24 cellular contexts compared by ENCODE assay signal in genomic region chr16:79271583-79271982, GRCh38.
DNase-seq lines count a peak whose midpoint lies in the region; ATAC-seq and TF ChIP-seq lines count a peak whose summit lies in the region.
"Had no signal": no experiment of that assay in that cellular context is flagged by ENCODE, and none has a peak within 500 bp of the region (broad histone marks: within the 10 kb centered on the region; RNA-seq: fewer than 3 reads in every experiment).

No MANE protein-coding gene starts in this region.

- intact Hi-C loops in activated CD4-positive, alpha-beta T cell treated with anti-CD3 and anti-CD28 coated beads for 36 hours (cut with DNase I, micrococcal nuclease) = loop anchor here (5.0 kb wide), 3 partner anchors 264 to 571 kb away; no protein-coding TSS in a partner anchor

- H3K27ac Mint-ChIP-seq in activated CD4-positive, alpha-beta T cell treated with anti-CD3 and anti-CD28 coated beads for 36 hours = peak overlapping the region; percentile 86
- peak overlapping the region; percentile 93 for H3K27ac Mint-ChIP-seq in activated CD4-positive, alpha-beta memory T cell treated with anti-CD3 and anti-CD28 coated beads, Interleukin-2, amount 10 ng/mL, durations not matched to agents 7 days and 5 days
- no peak overlapping the region for H3K27ac Mint-ChIP-seq in chondrocyte (ENCODE audit: unreplicated experiment)

- no peaks in the 10 kb centered on the region for H3K36me3 ChIP-seq in BLaER1 treated with 17β-estradiol and CSF1 and Interleukin-3, amounts not matched to agents 10 nM and 100 nM
- H3K36me3 ChIP-seq in effector memory CD4-positive, alpha-beta T cell (ENCODE audit: control insufficient read depth, insufficient read depth, low read length) = no peaks in the 10 kb centered on the region
- H3K36me3 ChIP-seq: adrenal gland, brain microvascular endothelial cell, heart right ventricle, suprapubic skin had no signal

- peaks cover 70% of the 10 kb centered on the region for H3K4me1 Mint-ChIP-seq in activated CD4-positive, alpha-beta T cell treated with anti-CD3 and anti-CD28 coated beads for 36 hours
- peaks cover 88% of the 10 kb centered on the region for H3K4me1 Mint-ChIP-seq in activated CD4-positive, alpha-beta memory T cell treated with anti-CD3 and anti-CD28 coated beads, Interleukin-2, amount 10 ng/mL, durations not matched to agents 7 days and 5 days
- H3K4me1 Mint-ChIP-seq in chondrocyte (ENCODE audit: low read depth) = no peaks in the 10 kb centered on the region

- no peak for ATAC-seq in activated CD4-positive, alpha-beta T cell treated with anti-CD3 and anti-CD28 coated beads for 36 hours
- no peak for ATAC-seq in GM21717 (IDR thresholded peaks at IDR 0.05; ENCODE audit: unreplicated experiment)
- ATAC-seq: heart right ventricle, psoas muscle had no signal

- POLR2A ChIA-PET in activated CD4-positive, alpha-beta T cell treated with anti-CD3 and anti-CD28 coated beads for 36 hours (lab: Charles Lee) = interaction anchor here (0.6 to 3.7 kb wide), 7 partner anchors 15 to 493 kb away, joined by 3 to 20 read pairs (median 4); no protein-coding TSS in a partner anchor
- POLR2A ChIA-PET in activated CD4-positive, alpha-beta memory T cell treated with anti-CD3 and anti-CD28 coated beads, Interleukin-2, amount 10 ng/mL, durations not matched to agents 7 days and 5 days (lab: Charles Lee) = interaction anchor here (1.2 to 11.7 kb wide), 12 partner anchors 7 to 376 kb away, joined by 3 to 135 read pairs (median 5); partner anchors contain the start of gene MAF

- H3K27me3 ChIP-seq in BLaER1 treated with 17β-estradiol and CSF1 and Interleukin-3, amounts not matched to agents 10 nM and 100 nM = peaks cover 0 to 8% (median 0%) of the 10 kb centered on the region in 11 experiments; a peak in 1 of 22 replicates
- H3K27me3 ChIP-seq in effector memory CD4-positive, alpha-beta T cell (replicated peaks; ENCODE audit: control insufficient read depth, insufficient read depth, low read length, poor library complexity, severe bottlenecking) = no peaks in the 10 kb centered on the region
- H3K27me3 ChIP-seq: adrenal gland, brain microvascular endothelial cell, suprapubic skin had no signal

- no peak overlapping the region for H3K9ac ChIP-seq in BLaER1 treated with 17β-estradiol and CSF1 and Interleukin-3, amounts not matched to agents 10 nM and 100 nM

- no peak for DNase-seq in activated CD4-positive, alpha-beta T cell treated with anti-CD3 and anti-CD28 coated beads for 36 hours
- DNase-seq in activated CD4-positive, alpha-beta T cell treated with anti-CD3 and anti-CD28 coated beads, Interleukin-2, amount 50 U/mL, for 1 hour = no peak
- no peak for DNase-seq in activated CD4-positive, alpha-beta memory T cell treated with anti-CD3 and anti-CD28 coated beads, Interleukin-2, amount 10 ng/mL, durations not matched to agents 7 days and 5 days
- no peak for DNase-seq in effector memory CD4-positive, alpha-beta T cell
- no peak for DNase-seq in activated CD4-positive, CD25-positive, alpha-beta regulatory T cell treated with anti-CD3 and anti-CD28 coated beads, Interleukin-2, amount 50 U/mL, for 72 hours
- DNase-seq in chondrocyte (ENCODE audit: low spot score) = no peak
- DNase-seq: adrenal gland, brain microvascular endothelial cell, Calu3, foreskin fibroblast, HCEC 1CT, heart right ventricle, Karpas-422, left cardiac atrium, NCI-H1694 treated with DMSO at 0.1 percent for 48 hours, NCI-H2171 treated with DMSO at 0.1 percent for 48 hours, NCI-H524 treated with DMSO at 0.1 percent for 48 hours, psoas muscle, SHP77 treated with DMSO at 0.1 percent for 48 hours, SW 1271 had no signal

- CTCF ChIA-PET in activated CD4-positive, alpha-beta T cell treated with anti-CD3 and anti-CD28 coated beads for 36 hours (lab: Charles Lee) = interaction anchor here (1.3 to 2.0 kb wide), 2 partner anchors 12 to 44 kb away, joined by 6 to 7 read pairs; no protein-coding TSS in a partner anchor
- CTCF ChIA-PET in activated CD4-positive, alpha-beta memory T cell treated with anti-CD3 and anti-CD28 coated beads, Interleukin-2, amount 10 ng/mL, durations not matched to agents 7 days and 5 days (lab: Charles Lee) = interaction anchor here (0.6 to 2.6 kb wide), 7 partner anchors 8 to 990 kb away, joined by 3 to 22 read pairs (median 7); no protein-coding TSS in a partner anchor

- 0 out of 22 replicates have a peak, but pooled peaks cover 0 to 5% (median 0%) of the 10 kb centered on the region in 11 experiments for H3K9me3 ChIP-seq in BLaER1 treated with 17β-estradiol and CSF1 and Interleukin-3, amounts not matched to agents 10 nM and 100 nM (replicated peaks in 1 of 11)
- no peaks in the 10 kb centered on the region for H3K9me3 ChIP-seq in effector memory CD4-positive, alpha-beta T cell (ENCODE audit: control insufficient read depth, low read length)
- H3K9me3 ChIP-seq: adrenal gland, heart right ventricle, psoas muscle, suprapubic skin had no signal

- H3K9me3 Mint-ChIP-seq in activated CD4-positive, alpha-beta T cell treated with anti-CD3 and anti-CD28 coated beads for 36 hours (ENCODE audit: low read depth) = no peaks in the 10 kb centered on the region
- peaks cover 2% of the 10 kb centered on the region for H3K9me3 Mint-ChIP-seq in activated CD4-positive, alpha-beta memory T cell treated with anti-CD3 and anti-CD28 coated beads, Interleukin-2, amount 10 ng/mL, durations not matched to agents 7 days and 5 days
- H3K9me3 Mint-ChIP-seq in chondrocyte (ENCODE audit: low read depth) = no peaks in the 10 kb centered on the region

- peak overlapping the region; percentile 63 for H3K4me3 Mint-ChIP-seq in activated CD4-positive, alpha-beta T cell treated with anti-CD3 and anti-CD28 coated beads for 36 hours
- H3K4me3 Mint-ChIP-seq in activated CD4-positive, alpha-beta memory T cell treated with anti-CD3 and anti-CD28 coated beads, Interleukin-2, amount 10 ng/mL, durations not matched to agents 7 days and 5 days = peak overlapping the region; percentile 66
- no peak overlapping the region for H3K4me3 Mint-ChIP-seq in chondrocyte (ENCODE audit: unreplicated experiment)

- peaks cover 15 to 79% (median 27%) of the 10 kb centered on the region in 10 experiments for H3K4me1 ChIP-seq in BLaER1 treated with 17β-estradiol and CSF1 and Interleukin-3, amounts not matched to agents 10 nM and 100 nM
- peaks cover 52% of the 10 kb centered on the region for H3K4me1 ChIP-seq in effector memory CD4-positive, alpha-beta T cell (ENCODE audit: control insufficient read depth, insufficient read depth, low read length, poor library complexity, severe bottlenecking)
- H3K4me1 ChIP-seq: adrenal gland, psoas muscle, suprapubic skin had no signal

- no peak overlapping the region for H3K4me3 ChIP-seq in BLaER1 treated with 17β-estradiol and CSF1 and Interleukin-3, amounts not matched to agents 10 nM and 100 nM
- H3K4me3 ChIP-seq in effector memory CD4-positive, alpha-beta T cell (ENCODE audit: insufficient read depth, low read depth, low read length, poor library complexity, severe bottlenecking) = peak overlapping the region; percentile 30
- H3K4me3 ChIP-seq: adrenal gland, GM12878, heart right ventricle, psoas muscle, suprapubic skin had no signal

- peaks cover 29% of the 10 kb centered on the region for H3K27me3 Mint-ChIP-seq in activated CD4-positive, alpha-beta T cell treated with anti-CD3 and anti-CD28 coated beads for 36 hours
- no peaks in the 10 kb centered on the region for H3K27me3 Mint-ChIP-seq in activated CD4-positive, alpha-beta memory T cell treated with anti-CD3 and anti-CD28 coated beads, Interleukin-2, amount 10 ng/mL, durations not matched to agents 7 days and 5 days
- peaks cover 16% of the 10 kb centered on the region for H3K27me3 Mint-ChIP-seq in chondrocyte (ENCODE audit: low read depth)

- H3K27ac ChIP-seq in BLaER1 treated with 17β-estradiol and CSF1 and Interleukin-3, amounts not matched to agents 10 nM and 100 nM = no peak overlapping the region
- peak overlapping the region; percentile 46 for H3K27ac ChIP-seq in effector memory CD4-positive, alpha-beta T cell (ENCODE audit: insufficient read depth, low read length, poor library complexity, severe bottlenecking)
- H3K27ac ChIP-seq: adrenal gland, brain microvascular endothelial cell, psoas muscle, suprapubic skin had no signal

- H4K20me1 ChIP-seq in BLaER1 treated with 17β-estradiol and CSF1 and Interleukin-3, amounts not matched to agents 10 nM and 100 nM = no peaks in the 10 kb centered on the region

- no peak for TF ChIP-seq CTCF in chondrocyte (IDR thresholded peaks at IDR 0.05)

- H3K36me3 Mint-ChIP-seq in activated CD4-positive, alpha-beta T cell treated with anti-CD3 and anti-CD28 coated beads for 36 hours (ENCODE audit: low read depth) = no peaks in the 10 kb centered on the region
- peaks cover 15% of the 10 kb centered on the region for H3K36me3 Mint-ChIP-seq in activated CD4-positive, alpha-beta memory T cell treated with anti-CD3 and anti-CD28 coated beads, Interleukin-2, amount 10 ng/mL, durations not matched to agents 7 days and 5 days (ENCODE audit: low read depth)
- no peaks in the 10 kb centered on the region for H3K36me3 Mint-ChIP-seq in chondrocyte (ENCODE audit: low read depth)

- peak overlapping the region in 6 of 11 experiments; percentile 31 to 97 (median 52); a peak in 9 of 22 replicates for H3K4me2 ChIP-seq in BLaER1 treated with 17β-estradiol and CSF1 and Interleukin-3, amounts not matched to agents 10 nM and 100 nM
